Comparison of ENCODE assay signal across 21 cellular contexts in genomic region chr19:30577551-30578090, GRCh38.
DNase-seq lines count a peak whose midpoint lies in the region; TF ChIP-seq lines count a peak whose summit lies in the region.
"Had no signal": no experiment of that assay in that cellular context is flagged by ENCODE, and none has a peak within 500 bp of the region (broad histone marks: within the 10 kb centered on the region; RNA-seq: fewer than 3 reads in every experiment).

No MANE protein-coding gene starts in this region.

- TF ChIP-seq CTCF in nephron (IDR thresholded peaks at IDR 0.05; ENCODE audit: unreplicated experiment in 3 of 3) (no peak), tibial nerve (IDR thresholded peaks at IDR 0.05) (no peak)

- H3K36me3 ChIP-seq in tibial nerve: no peaks in the 10 kb centered on the region
- H3K36me3 ChIP-seq in effector memory CD4-positive, alpha-beta T cell (ENCODE audit: control insufficient read depth, insufficient read depth, low read length): no peaks in the 10 kb centered on the region
- H3K36me3 ChIP-seq: BLaER1 treated with 17β-estradiol and CSF1 and Interleukin-3, amounts not matched to agents 10 nM and 100 nM had no signal

- DNase-seq in RPMI7951 (ENCODE audit: low read depth): peak; percentile 45
- DNase-seq in epidermal melanocyte (ENCODE audit: insufficient read length, low spot score): peak; percentile 50
- no peak for DNase-seq in tibial nerve (ENCODE audit: low spot score in 2 of 2)
- no peak for DNase-seq in NCI-H2107 treated with DMSO at 0.1 percent for 48 hours (lab: John Stamatoyannopoulos, UW; ENCODE audit: unreplicated experiment)
- no peak for DNase-seq in ACHN
- DNase-seq in effector memory CD4-positive, alpha-beta T cell: no peak
- DNase-seq: Calu3; CD4-positive, alpha-beta memory T cell; DMS153; H9; HFFc6; KBM-7; NCI-H1092; NCI-H1436; NCI-H187 treated with DMSO at 0.1 percent for 48 hours; NCI-H2227 treated with DMSO at 0.1 percent for 48 hours; NCI-H510A; NCI-H748 treated with DMSO at 0.1 percent for 48 hours; SIG-M5 had no signal

- H3K9me3 Mint-ChIP-seq in nephron: no peaks in the 10 kb centered on the region
- H3K9me3 Mint-ChIP-seq: H9 had no signal

- peak overlapping the region in 3 of 4 donors; percentile 17 to 60 (median 18) for H3K27ac ChIP-seq in tibial nerve
- H3K27ac ChIP-seq in effector memory CD4-positive, alpha-beta T cell (ENCODE audit: insufficient read depth, low read length, poor library complexity, severe bottlenecking): no peak overlapping the region
- H3K27ac ChIP-seq: BLaER1 treated with 17β-estradiol and CSF1 and Interleukin-3, amounts not matched to agents 10 nM and 100 nM had no signal

- TF ChIP-seq POLR2A in tibial nerve (IDR thresholded peaks at IDR 0.05): no peak

- no peaks in the 10 kb centered on the region for H3K36me3 Mint-ChIP-seq in nephron (ENCODE audit: low read depth)
- H3K36me3 Mint-ChIP-seq: CD4-positive, alpha-beta memory T cell had no signal

- TF ChIP-seq EP300 in tibial nerve (IDR thresholded peaks at IDR 0.05): no peak

- H3K9me3 ChIP-seq in tibial nerve: no peaks in the 10 kb centered on the region
- no peaks in the 10 kb centered on the region for H3K9me3 ChIP-seq in effector memory CD4-positive, alpha-beta T cell (ENCODE audit: control insufficient read depth, low read length)
- H3K9me3 ChIP-seq: BLaER1 treated with 17β-estradiol and CSF1 and Interleukin-3, amounts not matched to agents 10 nM and 100 nM had no signal

- peaks cover 0 to 10% (median 0%) of the 10 kb centered on the region in 4 donors for H3K4me1 ChIP-seq in tibial nerve
- H3K4me1 ChIP-seq in effector memory CD4-positive, alpha-beta T cell (ENCODE audit: control insufficient read depth, insufficient read depth, low read length, poor library complexity, severe bottlenecking): no peaks in the 10 kb centered on the region
- H3K4me1 ChIP-seq: BLaER1 treated with 17β-estradiol and CSF1 and Interleukin-3, amounts not matched to agents 10 nM and 100 nM had no signal

- H3K27me3 ChIP-seq in tibial nerve: no peaks in the 10 kb centered on the region
- H3K27me3 ChIP-seq in effector memory CD4-positive, alpha-beta T cell (replicated peaks; ENCODE audit: control insufficient read depth, insufficient read depth, low read length, poor library complexity, severe bottlenecking): no peaks in the 10 kb centered on the region
- H3K27me3 ChIP-seq: BLaER1 treated with 17β-estradiol and CSF1 and Interleukin-3, amounts not matched to agents 10 nM and 100 nM had no signal

- H3K4me3 ChIP-seq in tibial nerve: no peak overlapping the region
- H3K4me3 ChIP-seq in effector memory CD4-positive, alpha-beta T cell (ENCODE audit: insufficient read depth, low read depth, low read length, poor library complexity, severe bottlenecking): no peak overlapping the region
- H3K4me3 ChIP-seq: BLaER1 treated with 17β-estradiol and CSF1 and Interleukin-3, amounts not matched to agents 10 nM and 100 nM had no signal

- in situ Hi-C loops in ACHN (cut with HindIII; ENCODE audit: low pct_ligation_motif_present, low pct_unique_long_range_greater_than_20kb, low sequenced_read_pairs): no loop called here

- H3K27ac Mint-ChIP-seq in nephron: peak overlapping the region; percentile 8 to 51 (median 24)
- H3K27ac Mint-ChIP-seq: CD4-positive, alpha-beta memory T cell; H9; HFFc6 had no signal

- no peak overlapping the region for H3K4me3 Mint-ChIP-seq in nephron
- H3K4me3 Mint-ChIP-seq: CD4-positive, alpha-beta memory T cell; H9; HFFc6 had no signal

- H3K27me3 Mint-ChIP-seq in nephron (ENCODE audit: low read depth): peaks cover 7% of the 10 kb centered on the region

- 34 to 35% methylated on average over 6 of the region's 6 CpGs for WGBS in tibial nerve, 2 donors

- peaks cover 19% of the 10 kb centered on the region for H3K4me1 Mint-ChIP-seq in nephron
- H3K4me1 Mint-ChIP-seq: CD4-positive, alpha-beta memory T cell had no signal

Comparison
In these comparisons a context has a peak if more than half of its experiments do, and no peak if none do; other contexts are left out.
1. DNase-seq: peak in RPMI7951 (single experiment) and epidermal melanocyte (single experiment); none in tibial nerve (0 of 2), NCI-H2107 treated with DMSO at 0.1 percent for 48 hours (single experiment), ACHN (single experiment) and effector memory CD4-positive, alpha-beta T cell (0 of 3).